16 cellular contexts compared by ENCODE assay signal in genomic region chr3:98574157-98574556, GRCh38. TPM values are rescaled to one million over a fixed set of nuclear protein-coding genes. Genes with fewer than 3 reads are reported as not detected.
DNase-seq lines count a peak whose midpoint lies in the region; ATAC-seq and TF ChIP-seq lines count a peak whose summit lies in the region.
"Had no signal": no experiment of that assay in that cellular context is flagged by ENCODE, and none has a peak within 500 bp of the region (broad histone marks: within the 10 kb centered on the region; RNA-seq: fewer than 3 reads in every experiment).

No MANE protein-coding gene starts in this region.

- CTCF ChIA-PET in activated CD8-positive, alpha-beta T cell treated with anti-CD3 and anti-CD28 coated beads, Interleukin-2, amount 10 ng/mL, durations not matched to agents 7 days and 5 days (lab: Charles Lee), result interaction anchor here (0.6 to 2.2 kb wide), 25 partner anchors 10 to 534 kb away, joined by 3 to 11 read pairs (median 4); partner anchors contain the start of genes CLDND1 and GPR15

- H3K4me1 Mint-ChIP-seq in activated CD8-positive, alpha-beta T cell treated with anti-CD3 and anti-CD28 coated beads, Interleukin-2, amount 10 ng/mL, durations not matched to agents 7 days and 5 days (ENCODE audit: low read depth), result peaks cover 68% of the 10 kb centered on the region

- H3K27me3 ChIP-seq in smooth muscle cell (ENCODE audit: low read depth), result no peaks in the 10 kb centered on the region
- H3K27me3 ChIP-seq: transverse colon had no signal

- no peak for ATAC-seq in activated CD8-positive, alpha-beta T cell treated with anti-CD3 and anti-CD28 coated beads, Interleukin-2, amount 10 ng/mL, durations not matched to agents 7 days and 5 days
- ATAC-seq: right cardiac atrium had no signal

- POLR2A ChIA-PET in activated CD8-positive, alpha-beta T cell treated with anti-CD3 and anti-CD28 coated beads, Interleukin-2, amount 10 ng/mL, durations not matched to agents 7 days and 5 days (lab: Charles Lee), result interaction anchor here (0.6 to 5.1 kb wide), 9 partner anchors 10 to 209 kb away, joined by 3 to 63 read pairs (median 3); partner anchors contain the start of genes CLDND1 and CPOX

- peak overlapping the region; percentile 27 for H3K27ac Mint-ChIP-seq in activated CD8-positive, alpha-beta T cell treated with anti-CD3 and anti-CD28 coated beads, Interleukin-2, amount 10 ng/mL, durations not matched to agents 7 days and 5 days

- H3K4me3 ChIP-seq in smooth muscle cell, result no peak overlapping the region
- H3K4me3 ChIP-seq: transverse colon had no signal

- H3K9me3 Mint-ChIP-seq in activated CD8-positive, alpha-beta T cell treated with anti-CD3 and anti-CD28 coated beads, Interleukin-2, amount 10 ng/mL, durations not matched to agents 7 days and 5 days (ENCODE audit: insufficient read depth), result no peaks in the 10 kb centered on the region

- no peaks in the 10 kb centered on the region for H3K4me1 ChIP-seq in smooth muscle cell (ENCODE audit: low read depth)
- H3K4me1 ChIP-seq: transverse colon had no signal

- H3K4me3 Mint-ChIP-seq in activated CD8-positive, alpha-beta T cell treated with anti-CD3 and anti-CD28 coated beads, Interleukin-2, amount 10 ng/mL, durations not matched to agents 7 days and 5 days, result no peak overlapping the region

- TF ChIP-seq CTCF in smooth muscle cell (IDR thresholded peaks at IDR 0.05; ENCODE audit: borderline replicate concordance, insufficient read depth, poor library complexity, severe bottlenecking), result no peak

- no peaks in the 10 kb centered on the region for H4K20me1 ChIP-seq in smooth muscle cell (ENCODE audit: low read depth)

- peak in 2 of 3 experiments; percentile 1 to 23 for DNase-seq in NCI-H1417 (lab: John Stamatoyannopoulos, UW)
- no peak for DNase-seq in NCI-H1417 treated with DMSO at 0.1 percent for 48 hours (lab: John Stamatoyannopoulos, UW)
- DNase-seq in NCI-H1436 (lab: John Stamatoyannopoulos, UW), result peak; percentile 31
- no peak for DNase-seq in activated CD8-positive, alpha-beta T cell treated with anti-CD3 and anti-CD28 coated beads, Interleukin-2, amount 10 ng/mL, durations not matched to agents 7 days and 5 days
- no peak for DNase-seq in smooth muscle cell (lab: John Stamatoyannopoulos, UW; ENCODE audit: unreplicated experiment)
- DNase-seq in CD1c-positive myeloid dendritic cell (ENCODE audit: extremely low spot score), result no peak
- no peak for DNase-seq in NCI-H1048 (lab: John Stamatoyannopoulos, UW)
- DNase-seq in NCI-H82 (lab: John Stamatoyannopoulos, UW), result no peak
- DNase-seq: effector memory CD4-positive, alpha-beta T cell; GF-D8; KG1; NCI-H2081 treated with DMSO at 0.1 percent for 48 hours; right cardiac atrium; transverse colon had no signal

- no peaks in the 10 kb centered on the region for H3K27me3 Mint-ChIP-seq in activated CD8-positive, alpha-beta T cell treated with anti-CD3 and anti-CD28 coated beads, Interleukin-2, amount 10 ng/mL, durations not matched to agents 7 days and 5 days (ENCODE audit: low read depth)

- H3K9ac ChIP-seq in smooth muscle cell (ENCODE audit: low read depth), result no peak overlapping the region

- H3K9me3 ChIP-seq in smooth muscle cell (replicated peaks; ENCODE audit: low read depth), result no peaks in the 10 kb centered on the region
- H3K9me3 ChIP-seq: transverse colon had no signal

- no peaks in the 10 kb centered on the region for H3K36me3 ChIP-seq in smooth muscle cell (ENCODE audit: low read depth)
- H3K36me3 ChIP-seq: transverse colon had no signal

- peaks cover 11% of the 10 kb centered on the region for H3F3A ChIP-seq in smooth muscle cell (ENCODE audit: low read depth)

- no peaks in the 10 kb centered on the region for H3K79me2 ChIP-seq in smooth muscle cell (ENCODE audit: low read depth)

- WGBS in smooth muscle cell (ENCODE audit: low lambda C conversion rate), result 45% methylated on average over 6 of the region's 6 CpGs

- H3K4me2 ChIP-seq in smooth muscle cell, result peak overlapping the region; percentile 7

- no peak overlapping the region for H3K27ac ChIP-seq in smooth muscle cell (ENCODE audit: low read depth)
- H3K27ac ChIP-seq: 22Rv1, transverse colon had no signal

- no peak overlapping the region for H2AFZ ChIP-seq in smooth muscle cell (ENCODE audit: low read depth)

- peaks cover 51% of the 10 kb centered on the region for H3K36me3 Mint-ChIP-seq in activated CD8-positive, alpha-beta T cell treated with anti-CD3 and anti-CD28 coated beads, Interleukin-2, amount 10 ng/mL, durations not matched to agents 7 days and 5 days (ENCODE audit: low read depth)

RNA-seq across cellular contexts. Expression of gene CPOX, which starts 19.3 kb away (rescaled TPM):
- total RNA-seq in activated CD8-positive, alpha-beta T cell treated with anti-CD3 and anti-CD28 coated beads, Interleukin-2, amount 10 ng/mL, durations not matched to agents 7 days and 5 days, result 10 to 100 TPM; 63.8 to 65.3 TPM
- total RNA-seq in smooth muscle cell, result 42.8 and 44.8 TPM in 2 replicates
- 19.3 and 25.8 TPM in 2 replicates for polyA plus RNA-seq in smooth muscle cell

RNA-seq across cellular contexts. Expression of gene GPR15, which starts 42.4 kb away (rescaled TPM):
- total RNA-seq in activated CD8-positive, alpha-beta T cell treated with anti-CD3 and anti-CD28 coated beads, Interleukin-2, amount 10 ng/mL, durations not matched to agents 7 days and 5 days, result 10 to 100 TPM; 18.9 to 19.7 TPM
- total RNA-seq in smooth muscle cell, result not detected in 2 replicates
- polyA plus RNA-seq in smooth muscle cell, result not detected in 2 replicates
- total RNA-seq: frontal cortex, right cardiac atrium had no signal
- polyA plus RNA-seq: right cardiac atrium had no signal

RNA-seq across cellular contexts. Expression of gene CLDND1, which starts 51.5 kb away (rescaled TPM):
- 100 to 1,000 TPM; 410 to 414 TPM for total RNA-seq in activated CD8-positive, alpha-beta T cell treated with anti-CD3 and anti-CD28 coated beads, Interleukin-2, amount 10 ng/mL, durations not matched to agents 7 days and 5 days
- total RNA-seq in smooth muscle cell, result 161 and 179 TPM in 2 replicates
- polyA plus RNA-seq in smooth muscle cell, result 99.9 and 111 TPM in 2 replicates

Comparison
In these comparisons a context has a peak if more than half of its experiments do, and no peak if none do; other contexts are left out.
1. DNase-seq: peak in NCI-H1417 (2 of 3) and NCI-H1436 (single experiment); none in NCI-H1417 treated with DMSO at 0.1 percent for 48 hours (single experiment), activated CD8-positive, alpha-beta T cell treated with anti-CD3 and anti-CD28 coated beads, Interleukin-2, amount 10 ng/mL, durations not matched to agents 7 days and 5 days (single experiment), smooth muscle cell (single experiment), CD1c-positive myeloid dendritic cell (single experiment), NCI-H1048 (single experiment) and NCI-H82 (single experiment).
2. RNA of gene GPR15, which starts 42.4 kb away (total RNA-seq): 18.9 to 19.7 TPM in activated CD8-positive, alpha-beta T cell treated with anti-CD3 and anti-CD28 coated beads, Interleukin-2, amount 10 ng/mL, durations not matched to agents 7 days and 5 days; not detected in smooth muscle cell; every median in the first group is over 10 times any median in the second.